ENCODE assay signal across 14 cellular contexts in genomic region chr14:89198544-89199329, GRCh38.
DNase-seq lines count a peak whose midpoint lies in the region; ATAC-seq and TF ChIP-seq lines count a peak whose summit lies in the region.
"Had no signal": no experiment of that assay in that cellular context is flagged by ENCODE, and none has a peak within 500 bp of the region (broad histone marks: within the 10 kb centered on the region; RNA-seq: fewer than 3 reads in every experiment).

No MANE protein-coding gene starts in this region.

- no peaks in the 10 kb centered on the region for H3K9me3 ChIP-seq in DND-41 (ENCODE audit: insufficient read depth, low read length, severe bottlenecking)
- no peaks in the 10 kb centered on the region for H3K9me3 ChIP-seq in CD4-positive, alpha-beta T cell (ENCODE audit: control insufficient read depth, low read length)

- H2AFZ ChIP-seq in DND-41 (ENCODE audit: low read depth, low read length): no peak overlapping the region

- POLR2A ChIA-PET in CD4-positive, alpha-beta T cell (lab: Charles Lee): interaction anchor here (1.4 kb wide), 1 partner anchor 12 kb away, joined by 3 read pairs; no protein-coding TSS in a partner anchor
- POLR2A ChIA-PET in activated CD4-positive, alpha-beta memory T cell treated with anti-CD3 and anti-CD28 coated beads for 36 hours (lab: Charles Lee): no interaction called here

- no peak for ATAC-seq in DND-41 (ENCODE audit: insufficient read depth, low read depth)
- no peak for ATAC-seq in naive B cell (ENCODE audit: low read depth in 2 of 2)
- no peak for ATAC-seq in CD4-positive, alpha-beta T cell (ENCODE audit: poor library complexity)
- ATAC-seq in GM21515 (IDR thresholded peaks at IDR 0.05; ENCODE audit: unreplicated experiment): no peak
- ATAC-seq: activated CD8-positive, alpha-beta memory T cell treated with anti-CD3 and anti-CD28 coated beads, Interleukin-2, amount 10 ng/mL, durations not matched to agents 7 days and 5 days had no signal

- peaks cover 9% of the 10 kb centered on the region; the same call in 1 of the 2 replicates for H4K20me1 ChIP-seq in DND-41 (ENCODE audit: insufficient read depth, low read length)

- no peak for TF ChIP-seq CTCF in DND-41 (IDR thresholded peaks at IDR 0.05; ENCODE audit: borderline replicate concordance, extremely low read depth, low read length, poor library complexity, severe bottlenecking)
- TF ChIP-seq CTCF in fibroblast of mammary gland (conservative IDR thresholded peaks at IDR 0.05; ENCODE audit: control insufficient read depth, insufficient read depth, low read depth, low read length): no peak
- no peak for TF ChIP-seq CTCF in CD4-positive, alpha-beta T cell (IDR thresholded peaks at IDR 0.05)

- no peak overlapping the region for H3K4me2 ChIP-seq in DND-41 (ENCODE audit: insufficient read depth, low read length)

- no peak for DNase-seq in DND-41
- peak; percentile 84 for DNase-seq in MV-4-11 (lab: John Stamatoyannopoulos, UW)
- DNase-seq in fibroblast of mammary gland (ENCODE audit: low read depth): peak; percentile 37
- DNase-seq in naive B cell: no peak
- DNase-seq in CD4-positive, alpha-beta T cell: no peak
- DNase-seq in NCI-H2029 (lab: John Stamatoyannopoulos, UW): no peak
- no peak for DNase-seq in activated CD4-positive, alpha-beta memory T cell treated with anti-CD3 and anti-CD28 coated beads for 36 hours
- DNase-seq: activated CD8-positive, alpha-beta memory T cell treated with anti-CD3 and anti-CD28 coated beads, Interleukin-2, amount 10 ng/mL, durations not matched to agents 7 days and 5 days; anterior cingulate cortex; hippocampal formation; NCI-H2029 treated with DMSO at 0.1 percent for 48 hours; SHP77 treated with DMSO at 0.1 percent for 48 hours had no signal

- H3K79me2 ChIP-seq in DND-41 (ENCODE audit: insufficient read depth, low read length): peaks cover 71% of the 10 kb centered on the region

- peaks cover 16% of the 10 kb centered on the region for H3K36me3 ChIP-seq in DND-41 (ENCODE audit: insufficient read depth, low read length)

- peaks cover 0 to 16% of the 10 kb centered on the region in 2 donors for H3K36me3 Mint-ChIP-seq in naive B cell
- peaks cover 69% of the 10 kb centered on the region for H3K36me3 Mint-ChIP-seq in CD4-positive, alpha-beta T cell (ENCODE audit: low read depth)
- peaks cover 15% of the 10 kb centered on the region for H3K36me3 Mint-ChIP-seq in activated CD4-positive, alpha-beta memory T cell treated with anti-CD3 and anti-CD28 coated beads for 36 hours

- H3K4me3 ChIP-seq in DND-41 (ENCODE audit: low read depth in 1 of 2, low read length in 2 of 2): no peak overlapping the region
- no peak overlapping the region for H3K4me3 ChIP-seq in fibroblast of mammary gland (ENCODE audit: control insufficient read depth, low read depth, low read length)
- H3K4me3 ChIP-seq: BLaER1 treated with 17β-estradiol and CSF1 and Interleukin-3, amounts not matched to agents 10 nM and 100 nM had no signal

- CTCF ChIA-PET in CD4-positive, alpha-beta T cell (lab: Charles Lee): no interaction called here
- CTCF ChIA-PET in activated CD4-positive, alpha-beta memory T cell treated with anti-CD3 and anti-CD28 coated beads for 36 hours (lab: Charles Lee): no interaction called here

- H3K9ac ChIP-seq in DND-41 (ENCODE audit: low read depth, low read length): no peak overlapping the region
- H3K9ac ChIP-seq: BLaER1 treated with 17β-estradiol and CSF1 and Interleukin-3, amounts not matched to agents 10 nM and 100 nM had no signal

- H3K4me1 ChIP-seq in DND-41 (ENCODE audit: insufficient read depth, low read length): peaks cover 35% of the 10 kb centered on the region

- peaks cover 28 to 56% (median 48%) of the 10 kb centered on the region in 3 donors for H3K4me1 Mint-ChIP-seq in naive B cell
- H3K4me1 Mint-ChIP-seq in CD4-positive, alpha-beta T cell (ENCODE audit: low read depth): peaks cover 76% of the 10 kb centered on the region
- peaks cover 40% of the 10 kb centered on the region for H3K4me1 Mint-ChIP-seq in activated CD4-positive, alpha-beta memory T cell treated with anti-CD3 and anti-CD28 coated beads for 36 hours (ENCODE audit: low read depth)

- no peaks in the 10 kb centered on the region for H3K27me3 Mint-ChIP-seq in naive B cell
- H3K27me3 Mint-ChIP-seq in CD4-positive, alpha-beta T cell: no peaks in the 10 kb centered on the region
- no peaks in the 10 kb centered on the region for H3K27me3 Mint-ChIP-seq in activated CD4-positive, alpha-beta memory T cell treated with anti-CD3 and anti-CD28 coated beads for 36 hours
- H3K27me3 Mint-ChIP-seq: activated CD8-positive, alpha-beta memory T cell treated with anti-CD3 and anti-CD28 coated beads, Interleukin-2, amount 10 ng/mL, durations not matched to agents 7 days and 5 days had no signal

- peaks cover 0 to 3% (median 0%) of the 10 kb centered on the region in 7 donors for H3K9me3 Mint-ChIP-seq in naive B cell
- H3K9me3 Mint-ChIP-seq in CD4-positive, alpha-beta T cell: peaks cover 3% of the 10 kb centered on the region
- H3K9me3 Mint-ChIP-seq in activated CD4-positive, alpha-beta memory T cell treated with anti-CD3 and anti-CD28 coated beads for 36 hours: peaks cover 8% of the 10 kb centered on the region

- peak overlapping the region in 4 of 6 donors; percentile 4 to 85 (median 47) for H3K27ac Mint-ChIP-seq in naive B cell
- H3K27ac Mint-ChIP-seq in CD4-positive, alpha-beta T cell: no peak overlapping the region
- no peak overlapping the region for H3K27ac Mint-ChIP-seq in activated CD4-positive, alpha-beta memory T cell treated with anti-CD3 and anti-CD28 coated beads for 36 hours
- H3K27ac Mint-ChIP-seq: activated CD8-positive, alpha-beta memory T cell treated with anti-CD3 and anti-CD28 coated beads, Interleukin-2, amount 10 ng/mL, durations not matched to agents 7 days and 5 days had no signal

- peak overlapping the region; percentile 27; the same call in 1 of the 2 replicates for H3K27ac ChIP-seq in DND-41 (ENCODE audit: low read length)
- no peak overlapping the region for H3K27ac ChIP-seq in CD4-positive, alpha-beta T cell (ENCODE audit: low read depth, low read length)

- no peaks in the 10 kb centered on the region for H3K27me3 ChIP-seq in DND-41 (ENCODE audit: insufficient read depth, low read length, poor library complexity)
- no peaks in the 10 kb centered on the region for H3K27me3 ChIP-seq in CD4-positive, alpha-beta T cell (ENCODE audit: control insufficient read depth, insufficient read depth, low read length)
- H3K27me3 ChIP-seq: BLaER1 treated with 17β-estradiol and CSF1 and Interleukin-3, amounts not matched to agents 10 nM and 100 nM had no signal

- intact Hi-C loops in CD4-positive, alpha-beta T cell (cut with DNase I, micrococcal nuclease): no loop called here
- intact Hi-C loops in activated CD4-positive, alpha-beta memory T cell treated with anti-CD3 and anti-CD28 coated beads for 36 hours (cut with micrococcal nuclease): no loop called here

- no peak overlapping the region for H3K4me3 Mint-ChIP-seq in naive B cell
- no peak overlapping the region for H3K4me3 Mint-ChIP-seq in CD4-positive, alpha-beta T cell
- no peak overlapping the region for H3K4me3 Mint-ChIP-seq in activated CD4-positive, alpha-beta memory T cell treated with anti-CD3 and anti-CD28 coated beads for 36 hours
- H3K4me3 Mint-ChIP-seq: activated CD8-positive, alpha-beta memory T cell treated with anti-CD3 and anti-CD28 coated beads, Interleukin-2, amount 10 ng/mL, durations not matched to agents 7 days and 5 days had no signal

Comparison
In these comparisons a context has a peak if more than half of its experiments do, and no peak if none do; other contexts are left out.
1. DNase-seq: peak in MV-4-11 (single experiment) and fibroblast of mammary gland (single experiment); none in DND-41 (single experiment), naive B cell (single experiment), CD4-positive, alpha-beta T cell (0 of 10), NCI-H2029 (single experiment) and activated CD4-positive, alpha-beta memory T cell treated with anti-CD3 and anti-CD28 coated beads for 36 hours (single experiment).
2. H3K27ac Mint-ChIP-seq: peak in naive B cell (4 of 6); none in CD4-positive, alpha-beta T cell (single experiment) and activated CD4-positive, alpha-beta memory T cell treated with anti-CD3 and anti-CD28 coated beads for 36 hours (single experiment).